In the genomic region with DNA sequence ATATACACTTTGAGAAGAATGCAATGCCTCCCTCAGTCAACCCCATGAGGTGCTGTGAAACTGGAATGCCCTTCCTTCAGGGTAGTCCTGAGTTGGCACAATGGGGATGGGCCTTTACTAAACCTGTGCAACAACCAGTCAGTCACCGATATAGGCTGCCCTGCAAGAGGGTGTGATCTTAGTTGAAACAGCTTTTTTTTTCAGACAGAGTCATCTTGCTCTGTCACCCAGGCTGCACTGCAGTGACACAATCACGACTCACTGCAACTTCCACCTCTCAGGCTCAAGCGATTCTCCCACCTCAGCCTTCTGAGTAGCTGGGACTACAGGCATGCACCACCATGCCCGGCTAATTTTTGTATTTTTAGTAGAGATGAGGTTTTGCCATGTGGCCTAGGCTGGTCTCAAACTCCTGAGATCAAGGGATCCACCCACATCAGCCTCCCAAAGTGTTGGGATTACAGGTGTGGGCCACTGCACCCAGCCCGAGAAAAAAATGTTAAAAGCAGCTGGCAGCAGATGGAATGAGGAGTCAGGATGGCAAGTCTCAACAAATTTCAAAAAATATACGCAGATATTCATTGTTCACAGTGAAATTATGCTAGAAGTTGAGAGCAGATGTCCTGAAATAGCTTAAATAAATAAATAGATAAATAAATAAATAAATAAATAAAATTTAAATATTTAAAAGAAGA, we compare ENCODE assay signal across 9 cellular contexts. TPM values are rescaled to one million over a fixed set of nuclear protein-coding genes. Genes with fewer than 3 reads are reported as not detected.
DNase-seq lines count a peak whose midpoint lies in the region; ATAC-seq and TF ChIP-seq lines count a peak whose summit lies in the region.
"Had no signal": no experiment of that assay in that cellular context is flagged by ENCODE, and none has a peak within 500 bp of the region (broad histone marks: within the 10 kb centered on the region; RNA-seq: fewer than 3 reads in every experiment).

No MANE protein-coding gene starts in this region.

- no peaks in the 10 kb centered on the region for H3K9me3 ChIP-seq in T-helper 17 cell (ENCODE audit: control insufficient read depth, low read length, poor library complexity, severe bottlenecking)

- no peak overlapping the region for H3K4me3 Mint-ChIP-seq in T-helper 17 cell
- H3K4me3 Mint-ChIP-seq in stimulated activated naive CD8-positive, alpha-beta T cell treated with anti-CD3 and anti-CD28 coated beads, Interleukin-15, amount 100 ng/mL, for 72 hours: no peak overlapping the region
- H3K4me3 Mint-ChIP-seq: CD8-positive, alpha-beta T cell had no signal

- H3K27ac Mint-ChIP-seq in T-helper 17 cell: no peak overlapping the region
- no peak overlapping the region for H3K27ac Mint-ChIP-seq in stimulated activated naive CD8-positive, alpha-beta T cell treated with anti-CD3 and anti-CD28 coated beads, Interleukin-15, amount 100 ng/mL, for 72 hours
- H3K27ac Mint-ChIP-seq: CD8-positive, alpha-beta T cell had no signal

- peak; percentile 37 for ATAC-seq in T-helper 17 cell
- peak; percentile 97 for ATAC-seq in stimulated activated naive CD8-positive, alpha-beta T cell treated with anti-CD3 and anti-CD28 coated beads, Interleukin-15, amount 100 ng/mL, for 72 hours
- ATAC-seq in HG02852 (IDR thresholded peaks at IDR 0.05; ENCODE audit: unreplicated experiment): no peak
- no peak for ATAC-seq in GM18498 (IDR thresholded peaks at IDR 0.05; ENCODE audit: unreplicated experiment)
- ATAC-seq: CD8-positive, alpha-beta T cell had no signal

- no peaks in the 10 kb centered on the region for H3K36me3 Mint-ChIP-seq in T-helper 17 cell (ENCODE audit: low read depth)
- H3K36me3 Mint-ChIP-seq: CD8-positive, alpha-beta T cell had no signal

- no peaks in the 10 kb centered on the region for H3K9me3 Mint-ChIP-seq in stimulated activated naive CD8-positive, alpha-beta T cell treated with anti-CD3 and anti-CD28 coated beads, Interleukin-15, amount 100 ng/mL, for 72 hours
- H3K9me3 Mint-ChIP-seq: CD8-positive, alpha-beta T cell had no signal

- no peaks in the 10 kb centered on the region for H3K27me3 Mint-ChIP-seq in T-helper 17 cell
- H3K27me3 Mint-ChIP-seq in stimulated activated naive CD8-positive, alpha-beta T cell treated with anti-CD3 and anti-CD28 coated beads, Interleukin-15, amount 100 ng/mL, for 72 hours: no peaks in the 10 kb centered on the region

- peaks cover 28% of the 10 kb centered on the region for H3K4me1 Mint-ChIP-seq in T-helper 17 cell
- H3K4me1 Mint-ChIP-seq in stimulated activated naive CD8-positive, alpha-beta T cell treated with anti-CD3 and anti-CD28 coated beads, Interleukin-15, amount 100 ng/mL, for 72 hours: peaks cover 10% of the 10 kb centered on the region

- TF ChIP-seq CTCF in foreskin fibroblast (IDR thresholded peaks at IDR 0.05; ENCODE audit: low read depth, low read length): no peak

- no peak overlapping the region for H3K4me3 ChIP-seq in foreskin fibroblast (ENCODE audit: low read depth in 1 of 2, low read length in 2 of 2)

- DNase-seq in activated T-cell treated with anti-CD3 and anti-CD28 coated beads for 48 hours (ENCODE audit: low read depth) (peak; percentile 52), activated T-cell treated with anti-CD3 and anti-CD28 coated beads for 4 hours (no peak), T-helper 17 cell (no peak), foreskin fibroblast (peak; percentile 86 to 94), NCI-H1930 (lab: John Stamatoyannopoulos, UW) (no peak)
- DNase-seq in stimulated activated naive CD8-positive, alpha-beta T cell treated with anti-CD3 and anti-CD28 coated beads, Interleukin-15, amount 100 ng/mL, for 72 hours: peak in 1 of 2 donors; percentile 41
- DNase-seq: CD8-positive, alpha-beta T cell had no signal

RNA-seq across cellular contexts. Expression of a gene that starts 31.8 kb away (rescaled TPM):
- 10 to 100 TPM; 50.6 to 58.4 TPM for total RNA-seq in T-helper 17 cell

Comparison
In these comparisons a context has a peak if more than half of its experiments do, and no peak if none do; other contexts are left out.
1. DNase-seq: peak in activated T-cell treated with anti-CD3 and anti-CD28 coated beads for 48 hours (single experiment) and foreskin fibroblast (2 of 2); none in activated T-cell treated with anti-CD3 and anti-CD28 coated beads for 4 hours (single experiment), T-helper 17 cell (0 of 3) and NCI-H1930 (0 of 2).
2. ATAC-seq: peak in T-helper 17 cell (single experiment) and stimulated activated naive CD8-positive, alpha-beta T cell treated with anti-CD3 and anti-CD28 coated beads, Interleukin-15, amount 100 ng/mL, for 72 hours (single experiment); none in HG02852 (single experiment) and GM18498 (single experiment).